ENCODE assay signal across 38 cellular contexts in genomic region chr12:60391791-60392190, GRCh38.
"Had no signal": no experiment of that assay in that cellular context is flagged by ENCODE, and none has a peak within 500 bp of the region (broad histone marks: within the 10 kb centered on the region; RNA-seq: fewer than 3 reads in every experiment).

No MANE protein-coding gene starts in this region.

- H3K36me3 Mint-ChIP-seq: activated CD8-positive, alpha-beta memory T cell treated with anti-CD3 and anti-CD28 coated beads, Interleukin-2, amount 10 ng/mL, durations not matched to agents 7 days and 5 days; activated naive CD4-positive, alpha-beta T cell treated with anti-CD3 and anti-CD28 coated beads, Interleukin-2, amount 10 ng/mL, durations not matched to agents 7 days and 5 days; activated naive CD4-positive, alpha-beta T cell treated with anti-CD3 and anti-CD28 coated beads, Interleukin-2, amount 50 U/mL, for 24 hours; activated naive CD8-positive, alpha-beta T cell; activated naive CD8-positive, alpha-beta T cell treated with anti-CD3 and anti-CD28 coated beads, Interleukin-2, amount 10 ng/mL, durations not matched to agents 7 days and 5 days; brain; WTC11 had no signal

- H3K4me1 ChIP-seq: ascending aorta had no signal

- ATAC-seq: activated CD4-positive, alpha-beta T cell treated with anti-CD3 and anti-CD28 coated beads for 36 hours; activated CD4-positive, CD25-positive, alpha-beta regulatory T cell treated with anti-CD3 and anti-CD28 coated beads, Interleukin-2, amount 50 U/mL, for 24 hours; activated CD8-positive, alpha-beta memory T cell treated with anti-CD3 and anti-CD28 coated beads, Interleukin-2, amount 10 ng/mL, durations not matched to agents 7 days and 5 days; activated CD8-positive, alpha-beta T cell treated with anti-CD3 and anti-CD28 coated beads, Interleukin-2, amount 10 ng/mL, durations not matched to agents 7 days and 5 days; activated naive CD8-positive, alpha-beta T cell treated with anti-CD3 and anti-CD28 coated beads, Interleukin-2, amount 50 U/mL, for 24 hours; WTC11 had no signal

- H3K27me3 Mint-ChIP-seq: activated CD4-positive, alpha-beta memory T cell treated with anti-CD3 and anti-CD28 coated beads, Interleukin-2, amount 10 ng/mL, durations not matched to agents 7 days and 5 days; activated CD4-positive, alpha-beta T cell treated with anti-CD3 and anti-CD28 coated beads for 36 hours; activated CD4-positive, alpha-beta T cell treated with anti-CD3 and anti-CD28 coated beads, Interleukin-2, amount 10 ng/mL, durations not matched to agents 7 days and 5 days; activated CD8-positive, alpha-beta memory T cell treated with anti-CD3 and anti-CD28 coated beads, Interleukin-2, amount 10 ng/mL, durations not matched to agents 7 days and 5 days; activated naive CD4-positive, alpha-beta T cell treated with anti-CD3 and anti-CD28 coated beads, Interleukin-2, amount 10 ng/mL, durations not matched to agents 7 days and 5 days; activated naive CD4-positive, alpha-beta T cell treated with anti-CD3 and anti-CD28 coated beads, Interleukin-2, amount 50 U/mL, for 24 hours; activated naive CD8-positive, alpha-beta T cell; activated naive CD8-positive, alpha-beta T cell treated with anti-CD3 and anti-CD28 coated beads, Interleukin-2, amount 10 ng/mL, durations not matched to agents 7 days and 5 days; activated naive CD8-positive, alpha-beta T cell treated with anti-CD3 and anti-CD28 coated beads, Interleukin-2, amount 50 U/mL, for 24 hours; activated T-cell treated with anti-CD3 and anti-CD28 coated beads, Interleukin-2, amount 50 U/mL, for 24 hours; brain; central memory CD8-positive, alpha-beta T cell had no signal

- H3K9me3 ChIP-seq: ascending aorta had no signal

- H3K4me3 Mint-ChIP-seq: activated CD4-positive, alpha-beta memory T cell treated with anti-CD3 and anti-CD28 coated beads, Interleukin-2, amount 10 ng/mL, durations not matched to agents 7 days and 5 days; activated CD4-positive, alpha-beta T cell treated with anti-CD3 and anti-CD28 coated beads for 36 hours; activated CD4-positive, alpha-beta T cell treated with anti-CD3 and anti-CD28 coated beads, Interleukin-2, amount 10 ng/mL, durations not matched to agents 7 days and 5 days; activated CD8-positive, alpha-beta memory T cell treated with anti-CD3 and anti-CD28 coated beads, Interleukin-2, amount 10 ng/mL, durations not matched to agents 7 days and 5 days; activated CD8-positive, alpha-beta T cell treated with anti-CD3 and anti-CD28 coated beads, Interleukin-2, amount 10 ng/mL, durations not matched to agents 7 days and 5 days; activated naive CD4-positive, alpha-beta T cell treated with anti-CD3 and anti-CD28 coated beads, Interleukin-2, amount 10 ng/mL, durations not matched to agents 7 days and 5 days; activated naive CD4-positive, alpha-beta T cell treated with anti-CD3 and anti-CD28 coated beads, Interleukin-2, amount 50 U/mL, for 24 hours; activated naive CD8-positive, alpha-beta T cell; activated naive CD8-positive, alpha-beta T cell treated with anti-CD3 and anti-CD28 coated beads, Interleukin-2, amount 10 ng/mL, durations not matched to agents 7 days and 5 days; activated naive CD8-positive, alpha-beta T cell treated with anti-CD3 and anti-CD28 coated beads, Interleukin-2, amount 50 U/mL, for 24 hours; activated T-cell treated with anti-CD3 and anti-CD28 coated beads, Interleukin-2, amount 50 U/mL, for 24 hours; brain; central memory CD8-positive, alpha-beta T cell; T-helper 1 cell treated with Interleukin-12 subunit alpha and Interleukin-12 subunit beta and Interleukin-4 antibody, amounts not matched to agents 30 μg/mL and 1 μg/mL, for 36 hours; T-helper 2 cell treated with Interferon-gamma antibody and Interleukin-4, amounts not matched to agents 5 μg/mL and 100 μg/mL, for 36 hours; WTC11 had no signal

- H3K27ac Mint-ChIP-seq: activated CD4-positive, alpha-beta memory T cell treated with anti-CD3 and anti-CD28 coated beads, Interleukin-2, amount 10 ng/mL, durations not matched to agents 7 days and 5 days; activated CD4-positive, alpha-beta T cell treated with anti-CD3 and anti-CD28 coated beads for 36 hours; activated CD4-positive, alpha-beta T cell treated with anti-CD3 and anti-CD28 coated beads, Interleukin-2, amount 10 ng/mL, durations not matched to agents 7 days and 5 days; activated CD8-positive, alpha-beta memory T cell treated with anti-CD3 and anti-CD28 coated beads, Interleukin-2, amount 10 ng/mL, durations not matched to agents 7 days and 5 days; activated CD8-positive, alpha-beta T cell treated with anti-CD3 and anti-CD28 coated beads, Interleukin-2, amount 10 ng/mL, durations not matched to agents 7 days and 5 days; activated naive CD4-positive, alpha-beta T cell treated with anti-CD3 and anti-CD28 coated beads, Interleukin-2, amount 10 ng/mL, durations not matched to agents 7 days and 5 days; activated naive CD4-positive, alpha-beta T cell treated with anti-CD3 and anti-CD28 coated beads, Interleukin-2, amount 50 U/mL, for 24 hours; activated naive CD8-positive, alpha-beta T cell; activated naive CD8-positive, alpha-beta T cell treated with anti-CD3 and anti-CD28 coated beads, Interleukin-2, amount 10 ng/mL, durations not matched to agents 7 days and 5 days; activated naive CD8-positive, alpha-beta T cell treated with anti-CD3 and anti-CD28 coated beads, Interleukin-2, amount 50 U/mL, for 24 hours; activated T-cell treated with anti-CD3 and anti-CD28 coated beads, Interleukin-2, amount 50 U/mL, for 24 hours; activated T-helper 2 cell treated with anti-CD3 and anti-CD28 coated beads, Interferon-gamma antibody, Interleukin-2, Interleukin-4, amounts not matched to agents 10 μg/mL and 5 μg/mL and 100 μg/mL, durations not matched to agents 14 hours and 24 hours and 36 hours; brain; T-helper 1 cell treated with Interleukin-12 subunit alpha and Interleukin-12 subunit beta and Interleukin-4 antibody, amounts not matched to agents 30 μg/mL and 1 μg/mL, for 36 hours; T-helper 2 cell treated with Interferon-gamma antibody and Interleukin-4, amounts not matched to agents 5 μg/mL and 100 μg/mL, for 36 hours; WTC11 had no signal

- H3K27me3 ChIP-seq: ascending aorta, cardiac muscle cell had no signal

- H3K9me3 Mint-ChIP-seq: activated CD4-positive, alpha-beta T cell treated with anti-CD3 and anti-CD28 coated beads, Interleukin-2, amount 10 ng/mL, durations not matched to agents 7 days and 5 days; activated naive CD4-positive, alpha-beta T cell treated with anti-CD3 and anti-CD28 coated beads, Interleukin-2, amount 50 U/mL, for 24 hours; activated naive CD8-positive, alpha-beta T cell treated with anti-CD3 and anti-CD28 coated beads, Interleukin-2, amount 10 ng/mL, durations not matched to agents 7 days and 5 days; activated naive CD8-positive, alpha-beta T cell treated with anti-CD3 and anti-CD28 coated beads, Interleukin-2, amount 50 U/mL, for 24 hours; activated T-cell treated with anti-CD3 and anti-CD28 coated beads, Interleukin-2, amount 50 U/mL, for 24 hours; activated T-helper 2 cell treated with anti-CD3 and anti-CD28 coated beads, Interferon-gamma antibody, Interleukin-2, Interleukin-4, amounts not matched to agents 10 μg/mL and 5 μg/mL and 100 μg/mL, durations not matched to agents 14 hours and 24 hours and 36 hours; brain; central memory CD8-positive, alpha-beta T cell; T-helper 1 cell treated with Interleukin-12 subunit alpha and Interleukin-12 subunit beta and Interleukin-4 antibody, amounts not matched to agents 30 μg/mL and 1 μg/mL, for 36 hours; T-helper 2 cell treated with Interferon-gamma antibody and Interleukin-4, amounts not matched to agents 5 μg/mL and 100 μg/mL, for 36 hours had no signal

- H3K27ac ChIP-seq: ascending aorta, cardiac muscle cell, WERI-Rb-1 had no signal

- DNase-seq: activated CD4-positive, alpha-beta memory T cell treated with anti-CD3 and anti-CD28 coated beads, Interleukin-2, amount 10 ng/mL, durations not matched to agents 7 days and 5 days; activated CD4-positive, alpha-beta T cell treated with anti-CD3 and anti-CD28 coated beads for 1 hour; activated CD4-positive, alpha-beta T cell treated with anti-CD3 and anti-CD28 coated beads for 36 hours; activated CD4-positive, alpha-beta T cell treated with anti-CD3 and anti-CD28 coated beads for 48 hours; activated CD4-positive, alpha-beta T cell treated with anti-CD3 and anti-CD28 coated beads, Interleukin-2, amount 10 ng/mL, durations not matched to agents 7 days and 5 days; activated CD4-positive, alpha-beta T cell treated with anti-CD3 and anti-CD28 coated beads, Interleukin-2, amount 50 U/mL, for 48 hours; activated CD4-positive, CD25-positive, alpha-beta regulatory T cell; activated CD8-positive, alpha-beta memory T cell treated with anti-CD3 and anti-CD28 coated beads for 24 hours; activated CD8-positive, alpha-beta memory T cell treated with anti-CD3 and anti-CD28 coated beads, Interleukin-2, amount 10 ng/mL, durations not matched to agents 7 days and 5 days; activated CD8-positive, alpha-beta memory T cell treated with anti-CD3 and anti-CD28 coated beads, Interleukin-2, amount 50 U/mL, for 48 hours; activated CD8-positive, alpha-beta T cell treated with anti-CD3 and anti-CD28 coated beads, Interleukin-2, amount 10 ng/mL, durations not matched to agents 7 days and 5 days; activated effector memory CD4-positive, alpha-beta T cell treated with Interleukin-2 at 50 U/mL for 16 hours; activated gamma-delta T cell; activated naive CD4-positive, alpha-beta T cell treated with anti-CD3 and anti-CD28 coated beads, Interleukin-2, amount 10 ng/mL, durations not matched to agents 7 days and 5 days; activated naive CD4-positive, alpha-beta T cell treated with Interleukin-2 at 50 U/mL for 16 hours; activated naive CD8-positive, alpha-beta T cell treated with anti-CD3 and anti-CD28 coated beads, Interleukin-2, amount 10 ng/mL, durations not matched to agents 7 days and 5 days; activated naive CD8-positive, alpha-beta T cell treated with anti-CD3 and anti-CD28 coated beads, Interleukin-2, amount 50 U/mL, for 24 hours; activated T-cell treated with anti-CD3 and anti-CD28 coated beads, Interleukin-2, amount 50 U/mL, for 24 hours; activated T-cell treated with anti-CD3 and anti-CD28 coated beads, Interleukin-2, amount 50 U/mL, for 48 hours; amygdala; anterior cingulate cortex; caudate nucleus; cerebellar nuclear complex; T-helper 1 cell; T-helper 2 cell; T-helper 9 cell; WERI-Rb-1 had no signal

- H3K36me3 ChIP-seq: ascending aorta, cardiac muscle cell, WERI-Rb-1 had no signal

- H3K4me1 Mint-ChIP-seq: activated CD4-positive, alpha-beta memory T cell treated with anti-CD3 and anti-CD28 coated beads, Interleukin-2, amount 10 ng/mL, durations not matched to agents 7 days and 5 days; activated CD4-positive, alpha-beta T cell treated with anti-CD3 and anti-CD28 coated beads for 36 hours; activated CD4-positive, alpha-beta T cell treated with anti-CD3 and anti-CD28 coated beads, Interleukin-2, amount 10 ng/mL, durations not matched to agents 7 days and 5 days; activated CD8-positive, alpha-beta memory T cell treated with anti-CD3 and anti-CD28 coated beads, Interleukin-2, amount 10 ng/mL, durations not matched to agents 7 days and 5 days; activated naive CD4-positive, alpha-beta T cell treated with anti-CD3 and anti-CD28 coated beads, Interleukin-2, amount 10 ng/mL, durations not matched to agents 7 days and 5 days; activated naive CD4-positive, alpha-beta T cell treated with anti-CD3 and anti-CD28 coated beads, Interleukin-2, amount 50 U/mL, for 24 hours; activated naive CD8-positive, alpha-beta T cell treated with anti-CD3 and anti-CD28 coated beads, Interleukin-2, amount 10 ng/mL, durations not matched to agents 7 days and 5 days; activated naive CD8-positive, alpha-beta T cell treated with anti-CD3 and anti-CD28 coated beads, Interleukin-2, amount 50 U/mL, for 24 hours; brain; central memory CD8-positive, alpha-beta T cell; WTC11 had no signal

- H3K4me3 ChIP-seq: ascending aorta, cardiac muscle cell had no signal
